ENCODE assay signal across 30 cellular contexts in genomic region chr19:23531976-23532375, GRCh38.
DNase-seq lines count a peak whose midpoint lies in the region; ATAC-seq and TF ChIP-seq lines count a peak whose summit lies in the region.
"Had no signal": no experiment of that assay in that cellular context is flagged by ENCODE, and none has a peak within 500 bp of the region (broad histone marks: within the 10 kb centered on the region; RNA-seq: fewer than 3 reads in every experiment).

No MANE protein-coding gene starts in this region.

- H3K9me2 ChIP-seq in PC-9 (ENCODE audit: insufficient read depth), result no peaks in the 10 kb centered on the region

- H3K79me1 ChIP-seq in trophoblast cell (ENCODE audit: low read length), result no peaks in the 10 kb centered on the region

- no peak overlapping the region for H2BK120ac ChIP-seq in trophoblast cell (ENCODE audit: insufficient read depth, low read length, poor library complexity)

- no peak overlapping the region for H2AK5ac ChIP-seq in trophoblast cell (ENCODE audit: low read length)

- H3K27ac ChIP-seq in PC-9, result peak overlapping the region; percentile 60
- peak overlapping the region; percentile 28 for H3K27ac ChIP-seq in epithelial cell of prostate
- no peak overlapping the region for H3K27ac ChIP-seq in trophoblast cell (ENCODE audit: low read depth, low read length)
- H3K27ac ChIP-seq: 22Rv1; A549; BLaER1; BLaER1 treated with 17β-estradiol and CSF1 and Interleukin-3, amounts not matched to agents 10 nM and 100 nM; C4-2B had no signal

- no peak overlapping the region for H3K4me2 ChIP-seq in PC-9
- no peak overlapping the region for H3K4me2 ChIP-seq in trophoblast cell (ENCODE audit: low read length)
- H3K4me2 ChIP-seq: A549; BLaER1; BLaER1 treated with 17β-estradiol and CSF1 and Interleukin-3, amounts not matched to agents 10 nM and 100 nM had no signal

- no peak overlapping the region for H3K18ac ChIP-seq in trophoblast cell (ENCODE audit: low read length)

- H3F3A ChIP-seq in PC-9 (ENCODE audit: insufficient read depth, low read depth), result peaks cover 6% of the 10 kb centered on the region; the same call in 1 of the 2 replicates

- H3K4me3 ChIP-seq in PC-9 (no peak overlapping the region), trophoblast cell (ENCODE audit: low read depth, low read length) (no peak overlapping the region)
- H3K4me3 ChIP-seq: A549; BLaER1; BLaER1 treated with 17β-estradiol and CSF1 and Interleukin-3, amounts not matched to agents 10 nM and 100 nM had no signal

- H3K9me3 ChIP-seq in PC-9 (ENCODE audit: insufficient read depth, low read depth) (peaks cover 38% of the 10 kb centered on the region), trophoblast cell (ENCODE audit: insufficient read depth, low read depth, low read length) (peaks cover 24% of the 10 kb centered on the region)
- H3K9me3 ChIP-seq: BE2C, Caco-2 had no signal

- intact Hi-C loops in PC-9 (cut with micrococcal nuclease; ENCODE audit: unreplicated experiment), result no loop called here

- no peak overlapping the region for H3K14ac ChIP-seq in trophoblast cell (ENCODE audit: low read length)

- no peak for DNase-seq in PC-9
- DNase-seq in epithelial cell of prostate (ENCODE audit: low read depth, low spot score), result no peak
- peak; percentile 61 to 83 for DNase-seq in trophoblast cell
- DNase-seq in GM13977 (ENCODE audit: low spot score), result no peak
- DNase-seq: 8988T; ACHN; AML-193; BE2C; C1 segment of cervical spinal cord; Caco-2; Calu3; CD4-positive, alpha-beta memory T cell; CD4-positive, alpha-beta T cell; CD4-positive, CD25-positive, alpha-beta regulatory T cell; CD8-positive, alpha-beta memory T cell; CD8-positive, alpha-beta T cell; COR-L47; DMS 273 treated with DMSO at 0.1 percent for 48 hours; DMS153; DMS79; DMS79 treated with DMSO at 0.1 percent for 48 hours; DND-41; EL had no signal

- no TSS peak for BruUV-seq in PC-9 (replicated peaks; lab: Mats Ljungman, UMichigan)

- no peak overlapping the region for H2BK5ac ChIP-seq in trophoblast cell (ENCODE audit: low read depth, low read length, poor library complexity)

- TF ChIP-seq CTCF in PC-9 (conservative IDR thresholded peaks at IDR 0.05) (no peak), GM13977 (IDR thresholded peaks at IDR 0.05; ENCODE audit: extremely low read depth, insufficient read depth, missing control alignments) (no peak)

- no peak overlapping the region for H2AFZ ChIP-seq in PC-9
- H2AFZ ChIP-seq in trophoblast cell (ENCODE audit: insufficient read depth, low read length, poor library complexity), result no peak overlapping the region

- H3K9ac ChIP-seq in trophoblast cell (ENCODE audit: low read length), result no peak overlapping the region
- H3K9ac ChIP-seq: BLaER1; BLaER1 treated with 17β-estradiol and CSF1 and Interleukin-3, amounts not matched to agents 10 nM and 100 nM had no signal

- no peaks in the 10 kb centered on the region for H4K20me1 ChIP-seq in PC-9 (ENCODE audit: insufficient read depth)
- H4K20me1 ChIP-seq: BLaER1; BLaER1 treated with 17β-estradiol and CSF1 and Interleukin-3, amounts not matched to agents 10 nM and 100 nM had no signal

- no peaks in the 10 kb centered on the region for H3K36me3 ChIP-seq in PC-9 (ENCODE audit: low read depth)
- H3K36me3 ChIP-seq in trophoblast cell (ENCODE audit: control insufficient read depth in 1 of 2, insufficient read depth in 2 of 2, low read length in 2 of 2), result no peaks in the 10 kb centered on the region
- H3K36me3 ChIP-seq: BE2C; BLaER1; BLaER1 treated with 17β-estradiol and CSF1 and Interleukin-3, amounts not matched to agents 10 nM and 100 nM had no signal

- in situ Hi-C loops in GM13977 (cut with MboI; ENCODE audit: low pct_unique_long_range_greater_than_20kb, low sequenced_read_pairs, unreplicated experiment), result no loop called here

- CTCF ChIA-PET in PC-9 (lab: Charles Lee), result no interaction called here

- H2BK12ac ChIP-seq in trophoblast cell (ENCODE audit: low read length), result no peak overlapping the region

- no peak for ATAC-seq in GM18502 (IDR thresholded peaks at IDR 0.05; ENCODE audit: poor library complexity, unreplicated experiment)
- ATAC-seq in GM21526 (IDR thresholded peaks at IDR 0.05; ENCODE audit: low FRiP score, unreplicated experiment), result no peak
- ATAC-seq: A549; CD8-positive, alpha-beta T cell had no signal

- POLR2A ChIA-PET in PC-9 (lab: Charles Lee; ENCODE audit: unreplicated experiment), result no interaction called here

- no peak overlapping the region for H3K23ac ChIP-seq in trophoblast cell (ENCODE audit: low read length)

- no peak overlapping the region for H4K12ac ChIP-seq in trophoblast cell (ENCODE audit: low read depth, low read length)

- whole genome bisulfite sequencing in trophoblast cell (ENCODE audit: extremely low coverage, insufficient coverage, insufficient read length), result no CpG with 5 or more reads among the region's 1 CpG

- H3K27me3 ChIP-seq in PC-9 (ENCODE audit: insufficient read depth, low read depth), result no peaks in the 10 kb centered on the region
- H3K27me3 ChIP-seq in trophoblast cell (ENCODE audit: insufficient read depth, low read length), result no peaks in the 10 kb centered on the region
- H3K27me3 ChIP-seq: BE2C; BLaER1; BLaER1 treated with 17β-estradiol and CSF1 and Interleukin-3, amounts not matched to agents 10 nM and 100 nM had no signal

- H3K4me1 ChIP-seq in PC-9 (replicated peaks; ENCODE audit: insufficient read depth) (peaks cover 24% of the 10 kb centered on the region), trophoblast cell (ENCODE audit: control insufficient read depth in 1 of 2, insufficient read depth in 2 of 2, low read length in 2 of 2) (no peaks in the 10 kb centered on the region)
- H3K4me1 ChIP-seq: A549; BE2C; BLaER1; BLaER1 treated with 17β-estradiol and CSF1 and Interleukin-3, amounts not matched to agents 10 nM and 100 nM; Caco-2 had no signal

- no peak overlapping the region for H4K8ac ChIP-seq in trophoblast cell (ENCODE audit: low read depth, low read length)

- H3K79me2 ChIP-seq in PC-9 (ENCODE audit: low read depth) (no peaks in the 10 kb centered on the region), trophoblast cell (ENCODE audit: control insufficient read depth, insufficient read depth, low read length, poor library complexity) (no peaks in the 10 kb centered on the region)

- H3K4ac ChIP-seq in trophoblast cell (ENCODE audit: low read depth, low read length), result no peak overlapping the region

- H4K91ac ChIP-seq in trophoblast cell (ENCODE audit: low read depth, low read length), result no peak overlapping the region

Comparison
In these comparisons a context has a peak if more than half of its experiments do, and no peak if none do; other contexts are left out.
1. DNase-seq: peak in trophoblast cell (2 of 2); none in PC-9 (0 of 2), epithelial cell of prostate (single experiment) and GM13977 (single experiment).